In the genomic region with DNA sequence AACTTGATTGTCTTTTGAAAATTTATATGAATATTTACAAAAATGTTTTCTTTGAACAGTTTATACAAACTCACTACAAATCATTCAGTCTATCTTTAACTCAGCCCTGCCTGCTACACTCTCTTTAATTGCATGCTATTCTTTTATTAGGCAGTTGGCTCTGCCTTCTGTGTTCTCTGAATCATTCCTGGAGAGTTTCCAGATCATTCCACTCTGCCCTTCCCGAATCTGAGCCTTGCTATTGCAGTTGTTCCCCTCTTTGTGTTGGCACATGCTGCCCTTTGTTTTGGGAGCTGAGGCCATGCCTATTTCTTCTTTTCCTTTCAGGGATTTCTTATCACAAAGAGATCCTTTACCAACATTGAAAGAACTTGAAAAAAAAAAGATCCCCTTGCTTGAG, we compare ENCODE assay signal across 16 cellular contexts. TPM values are rescaled to one million over a fixed set of nuclear protein-coding genes. Genes with fewer than 3 reads are reported as not detected.
DNase-seq lines count a peak whose midpoint lies in the region; ATAC-seq lines count a peak whose summit lies in the region.
"Had no signal": no experiment of that assay in that cellular context is flagged by ENCODE, and none has a peak within 500 bp of the region (broad histone marks: within the 10 kb centered on the region; RNA-seq: fewer than 3 reads in every experiment).

No MANE protein-coding gene starts in this region.

- H3K36me3 ChIP-seq in GM23248 (ENCODE audit: low read depth) (no peaks in the 10 kb centered on the region), trophoblast cell (ENCODE audit: control insufficient read depth in 1 of 2, insufficient read depth in 2 of 2, low read length in 2 of 2) (no peaks in the 10 kb centered on the region)
- H3K36me3 ChIP-seq: BLaER1 treated with 17β-estradiol and CSF1 and Interleukin-3, amounts not matched to agents 10 nM and 100 nM; SJSA1 had no signal

- no peak overlapping the region for H2BK120ac ChIP-seq in trophoblast cell (ENCODE audit: insufficient read depth, low read length, poor library complexity)

- H3K27me3 ChIP-seq in GM23248 (replicated peaks; ENCODE audit: insufficient read depth) (no peaks in the 10 kb centered on the region), trophoblast cell (ENCODE audit: insufficient read depth, low read length) (no peaks in the 10 kb centered on the region)
- H3K27me3 ChIP-seq: BLaER1 treated with 17β-estradiol and CSF1 and Interleukin-3, amounts not matched to agents 10 nM and 100 nM; body of pancreas; SJSA1 had no signal

- H3K4me3 ChIP-seq in GM23248 (no peak overlapping the region), trophoblast cell (ENCODE audit: low read depth, low read length) (no peak overlapping the region)
- H3K4me3 ChIP-seq: BLaER1 treated with 17β-estradiol and CSF1 and Interleukin-3, amounts not matched to agents 10 nM and 100 nM; body of pancreas; SJSA1 had no signal

- in situ Hi-C loops in GM23248 (cut with MboI): no loop called here

- 0% methylated on average over 1 of the region's 1 CpG for WGBS in GM23248 (ENCODE audit: low coverage in 1 of 2, low lambda C conversion rate in 2 of 2, missing lambda C conversion rate in 2 of 2), 2 experiments
- no CpG with 5 or more reads among the region's 1 CpG for WGBS in trophoblast cell (ENCODE audit: extremely low coverage, insufficient coverage, insufficient read length)

- no peaks in the 10 kb centered on the region for H3F3A ChIP-seq in GM23248 (ENCODE audit: insufficient read depth)

- DNase-seq in GM23248: peak; percentile 1
- DNase-seq in RKO (ENCODE audit: low spot score): peak; percentile 37
- peak; percentile 21 for DNase-seq in globus pallidus (ENCODE audit: low spot score)
- no peak for DNase-seq in trophoblast cell
- no peak for DNase-seq in activated T-cell treated with anti-CD3 and anti-CD28 coated beads, Interleukin-2, amount 50 U/mL, for 48 hours
- DNase-seq in effector CD4-positive, alpha-beta T cell: no peak
- DNase-seq: activated CD4-positive, CD25-positive, alpha-beta regulatory T cell treated with anti-CD3 and anti-CD28 coated beads, Interleukin-2, amount 50 U/mL, for 72 hours; body of pancreas; natural killer cell; NCI-H774; stimulated activated CD4-positive, alpha-beta T cell treated with anti-CD3 and anti-CD28 coated beads, Interleukin-15, amount 100 ng/mL, for 24 hours; stimulated activated CD8-positive, alpha-beta memory T cell treated with anti-CD3 and anti-CD28 coated beads, Interleukin-4, amount 100 ng/mL, for 48 hours had no signal

- H3K79me1 ChIP-seq in trophoblast cell (ENCODE audit: low read length): no peaks in the 10 kb centered on the region

- H4K20me1 ChIP-seq in GM23248 (ENCODE audit: insufficient read depth): no peaks in the 10 kb centered on the region
- H4K20me1 ChIP-seq: BLaER1 treated with 17β-estradiol and CSF1 and Interleukin-3, amounts not matched to agents 10 nM and 100 nM had no signal

- no peak overlapping the region for H3K4ac ChIP-seq in trophoblast cell (ENCODE audit: low read depth, low read length)

- H2AK5ac ChIP-seq in trophoblast cell (ENCODE audit: low read length): no peak overlapping the region

- H4K8ac ChIP-seq in trophoblast cell (ENCODE audit: low read depth, low read length): no peak overlapping the region

- ATAC-seq in GM18520 (IDR thresholded peaks at IDR 0.05; ENCODE audit: unreplicated experiment) (no peak), HG03571 (IDR thresholded peaks at IDR 0.05; ENCODE audit: unreplicated experiment) (no peak)
- ATAC-seq: body of pancreas, natural killer cell had no signal

- H3K4me1 ChIP-seq in GM23248 (ENCODE audit: insufficient read depth) (no peaks in the 10 kb centered on the region), trophoblast cell (ENCODE audit: control insufficient read depth in 1 of 2, insufficient read depth in 2 of 2, low read length in 2 of 2) (no peaks in the 10 kb centered on the region)
- H3K4me1 ChIP-seq: BLaER1 treated with 17β-estradiol and CSF1 and Interleukin-3, amounts not matched to agents 10 nM and 100 nM; body of pancreas; SJSA1 had no signal

- no peak overlapping the region for H4K91ac ChIP-seq in trophoblast cell (ENCODE audit: low read depth, low read length)

- H4K12ac ChIP-seq in trophoblast cell (ENCODE audit: low read depth, low read length): no peak overlapping the region

- H3K14ac ChIP-seq in trophoblast cell (ENCODE audit: low read length): no peak overlapping the region

- H2BK5ac ChIP-seq in trophoblast cell (ENCODE audit: low read depth, low read length, poor library complexity): no peak overlapping the region

- H3K79me2 ChIP-seq in GM23248 (ENCODE audit: insufficient read depth) (no peaks in the 10 kb centered on the region), trophoblast cell (ENCODE audit: control insufficient read depth, insufficient read depth, low read length, poor library complexity) (no peaks in the 10 kb centered on the region)

- H3K9ac ChIP-seq in GM23248 (no peak overlapping the region), trophoblast cell (ENCODE audit: low read length) (no peak overlapping the region)
- H3K9ac ChIP-seq: BLaER1 treated with 17β-estradiol and CSF1 and Interleukin-3, amounts not matched to agents 10 nM and 100 nM had no signal

- H2AFZ ChIP-seq in GM23248 (no peak overlapping the region), trophoblast cell (ENCODE audit: insufficient read depth, low read length, poor library complexity) (peak overlapping the region; percentile 10)

- H2BK12ac ChIP-seq in trophoblast cell (ENCODE audit: low read length): no peak overlapping the region

- no peak overlapping the region for H3K18ac ChIP-seq in trophoblast cell (ENCODE audit: low read length)

- H3K4me2 ChIP-seq in GM23248 (ENCODE audit: unreplicated experiment) (no peak overlapping the region), trophoblast cell (ENCODE audit: low read length) (no peak overlapping the region)
- H3K4me2 ChIP-seq: BLaER1 treated with 17β-estradiol and CSF1 and Interleukin-3, amounts not matched to agents 10 nM and 100 nM had no signal

- no peaks in the 10 kb centered on the region for H3K9me3 ChIP-seq in GM23248 (ENCODE audit: low read depth)
- H3K9me3 ChIP-seq in trophoblast cell (ENCODE audit: insufficient read depth, low read depth, low read length): no peaks in the 10 kb centered on the region
- H3K9me3 ChIP-seq: BLaER1 treated with 17β-estradiol and CSF1 and Interleukin-3, amounts not matched to agents 10 nM and 100 nM; body of pancreas; SJSA1 had no signal

- H3K23ac ChIP-seq in trophoblast cell (ENCODE audit: low read length): no peak overlapping the region

- H3K27ac ChIP-seq in GM23248: no peak overlapping the region
- H3K27ac ChIP-seq in trophoblast cell (ENCODE audit: low read depth, low read length): no peak overlapping the region
- H3K27ac ChIP-seq: BLaER1 treated with 17β-estradiol and CSF1 and Interleukin-3, amounts not matched to agents 10 nM and 100 nM; body of pancreas; SJSA1 had no signal

- H3K9me2 ChIP-seq in GM23248 (ENCODE audit: insufficient read depth): no peaks in the 10 kb centered on the region

RNA-seq across cellular contexts. Expression of a gene that starts 8.7 kb away (rescaled TPM):
- not detected in 2 replicates for total RNA-seq in GM23248 (2014; rRNA removed; shearing (Covaris generic))
- 0.08 TPM in 1 of 2 replicates, not detected in the other for polyA plus RNA-seq in GM23248 (2016; fragmentation: Nextera tagmentation; extraction: Ambion mirVana)
- polyA plus RNA-seq in trophoblast cell (2013): 0.04 TPM in 2 replicates
- total RNA-seq: body of pancreas, natural killer cell, SJSA1 had no signal

Comparison
In these comparisons a context has a peak if more than half of its experiments do, and no peak if none do; other contexts are left out.
1. DNase-seq: peak in GM23248 (single experiment), RKO (single experiment) and globus pallidus (single experiment); none in trophoblast cell (0 of 2), activated T-cell treated with anti-CD3 and anti-CD28 coated beads, Interleukin-2, amount 50 U/mL, for 48 hours (0 of 2) and effector CD4-positive, alpha-beta T cell (single experiment).